In the genomic region with DNA sequence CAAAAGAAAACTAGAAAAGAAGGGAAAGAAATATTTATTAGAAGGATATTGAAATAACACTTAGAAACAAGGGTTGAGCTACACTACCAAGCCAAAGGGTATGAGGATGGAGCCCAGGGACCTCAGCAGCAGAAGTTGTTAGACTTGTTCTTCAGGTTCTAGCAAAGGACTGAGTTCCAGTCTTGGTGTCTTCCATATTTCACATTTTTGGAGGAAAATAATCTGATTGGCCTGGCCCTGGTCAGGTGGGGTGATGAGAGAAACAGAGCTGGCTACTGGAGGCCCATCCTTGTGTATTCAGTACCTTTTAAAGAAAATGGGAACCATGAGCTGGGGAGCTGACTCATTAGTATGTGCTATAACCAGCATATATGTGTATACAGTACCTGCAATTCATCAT, we compare ENCODE assay signal across 20 cellular contexts. TPM values are rescaled to one million over a fixed set of nuclear protein-coding genes. Genes with fewer than 3 reads are reported as not detected.
DNase-seq lines count a peak whose midpoint lies in the region; ATAC-seq, FAIRE-seq and TF ChIP-seq lines count a peak whose summit lies in the region.
"Had no signal": no experiment of that assay in that cellular context is flagged by ENCODE, and none has a peak within 500 bp of the region (broad histone marks: within the 10 kb centered on the region; RNA-seq: fewer than 3 reads in every experiment).

No MANE protein-coding gene starts in this region.

- peak overlapping the region in 2 of 4 donors; percentile 11 to 41 for H3K4me3 Mint-ChIP-seq in IgD-negative memory B cell
- H3K4me3 Mint-ChIP-seq in natural killer cell treated with Interleukin-12 subunit alpha and Interleukin-12 subunit beta and Interleukin-15 and Interleukin-18, amount 100 ng/mL, for 72 hours, result no peak overlapping the region
- H3K4me3 Mint-ChIP-seq: activated CD8-positive, alpha-beta memory T cell treated with anti-CD3 and anti-CD28 coated beads, Interleukin-2, amount 10 ng/mL, durations not matched to agents 7 days and 5 days; natural killer cell; T-helper 1 cell treated with Interleukin-12 subunit alpha and Interleukin-12 subunit beta and Interleukin-4 antibody, amounts not matched to agents 30 μg/mL and 1 μg/mL, for 36 hours had no signal

- TF ChIP-seq RAD21 in H1 (IDR thresholded peaks at IDR 0.05 in 1 of 2, conservative IDR thresholded peaks at IDR 0.05 in 1 of 2; ENCODE audit: low read depth in 2 of 2, low read length in 2 of 2), result no peak

- H3K27me3 ChIP-seq in H1 (replicated peaks in 1 of 4; ENCODE audit: control insufficient read depth in 3 of 4, extremely low read depth in 1 of 4, insufficient read depth in 3 of 4, low read length in 3 of 4) (no peaks in the 10 kb centered on the region), trophoblast cell (ENCODE audit: insufficient read depth, low read length) (no peaks in the 10 kb centered on the region)
- H3K27me3 ChIP-seq: hepatocyte had no signal

- no peak overlapping the region for H2AFZ ChIP-seq in H1 (ENCODE audit: low read length)
- no peak overlapping the region for H2AFZ ChIP-seq in trophoblast cell (ENCODE audit: insufficient read depth, low read length, poor library complexity)
- H2AFZ ChIP-seq: hepatocyte had no signal

- FAIRE-seq in GM12891 (lab: Jason Lieb, UNC) (peak; percentile 16), H1 (lab: Jason Lieb, UNC) (peak; percentile 28)
- FAIRE-seq: HTR-8/SVneo had no signal

- no peak overlapping the region for H2BK12ac ChIP-seq in H1 (ENCODE audit: low read depth, low read length)
- no peak overlapping the region for H2BK12ac ChIP-seq in trophoblast cell (ENCODE audit: low read length)

- peaks cover 37 to 55% (median 48%) of the 10 kb centered on the region in 3 donors for H3K4me1 Mint-ChIP-seq in IgD-negative memory B cell
- H3K4me1 Mint-ChIP-seq in natural killer cell treated with Interleukin-12 subunit alpha and Interleukin-12 subunit beta and Interleukin-15 and Interleukin-18, amount 100 ng/mL, for 72 hours (ENCODE audit: low read depth in 2 of 2), result peaks cover 42 to 51% of the 10 kb centered on the region in 2 donors

- H2BK120ac ChIP-seq in H1 (replicated peaks; ENCODE audit: low read depth, low read length) (no peak overlapping the region), trophoblast cell (ENCODE audit: insufficient read depth, low read length, poor library complexity) (no peak overlapping the region)

- H3K56ac ChIP-seq in H1 (replicated peaks; ENCODE audit: insufficient read length, low read depth, low read length), result no peak overlapping the region

- H3K79me2 ChIP-seq in H1 (ENCODE audit: control insufficient read depth in 1 of 2, insufficient read depth in 2 of 2, low read length in 2 of 2), result peaks cover 44 to 100% of the 10 kb centered on the region in 2 experiments
- H3K79me2 ChIP-seq in trophoblast cell (ENCODE audit: control insufficient read depth, insufficient read depth, low read length, poor library complexity), result peaks cover 27% of the 10 kb centered on the region
- H3K79me2 ChIP-seq: hepatocyte had no signal

- no peak for ATAC-seq in HG03135 (IDR thresholded peaks at IDR 0.05; ENCODE audit: unreplicated experiment)
- no peak for ATAC-seq in natural killer cell treated with Interleukin-12 subunit alpha and Interleukin-12 subunit beta and Interleukin-15 and Interleukin-18, amount 100 ng/mL, for 72 hours
- ATAC-seq: activated CD8-positive, alpha-beta memory T cell treated with anti-CD3 and anti-CD28 coated beads, Interleukin-2, amount 10 ng/mL, durations not matched to agents 7 days and 5 days; natural killer cell; psoas muscle; Right ventricle myocardium inferior; stimulated activated naive CD8-positive, alpha-beta T cell treated with anti-CD3 and anti-CD28 coated beads, Interleukin-15, Interleukin-2, amounts not matched to agents 100 U/mL and 50 U/mL, for 24 hours had no signal

- no peaks in the 10 kb centered on the region for H3K27me3 Mint-ChIP-seq in IgD-negative memory B cell
- no peaks in the 10 kb centered on the region for H3K27me3 Mint-ChIP-seq in natural killer cell treated with Interleukin-12 subunit alpha and Interleukin-12 subunit beta and Interleukin-15 and Interleukin-18, amount 100 ng/mL, for 72 hours
- H3K27me3 Mint-ChIP-seq: activated CD8-positive, alpha-beta memory T cell treated with anti-CD3 and anti-CD28 coated beads, Interleukin-2, amount 10 ng/mL, durations not matched to agents 7 days and 5 days had no signal

- H3K9me3 Mint-ChIP-seq in IgD-negative memory B cell, result no peaks in the 10 kb centered on the region
- peaks cover 6% of the 10 kb centered on the region for H3K9me3 Mint-ChIP-seq in natural killer cell treated with Interleukin-12 subunit alpha and Interleukin-12 subunit beta and Interleukin-15 and Interleukin-18, amount 100 ng/mL, for 72 hours
- H3K9me3 Mint-ChIP-seq: natural killer cell; T-helper 1 cell treated with Interleukin-12 subunit alpha and Interleukin-12 subunit beta and Interleukin-4 antibody, amounts not matched to agents 30 μg/mL and 1 μg/mL, for 36 hours had no signal

- H3K9ac ChIP-seq in H1 (replicated peaks in 1 of 4; ENCODE audit: extremely low read depth in 1 of 4, low read depth in 3 of 4, low read length in 3 of 4) (no peak overlapping the region), trophoblast cell (ENCODE audit: low read length) (no peak overlapping the region)

- H3K14ac ChIP-seq in H1 (ENCODE audit: insufficient read length), result no peak overlapping the region
- H3K14ac ChIP-seq in trophoblast cell (ENCODE audit: low read length), result no peak overlapping the region

- H4K91ac ChIP-seq in H1 (replicated peaks; ENCODE audit: insufficient read length, low read length) (no peak overlapping the region), trophoblast cell (ENCODE audit: low read depth, low read length) (no peak overlapping the region)

- DNase-seq in GM12891 (ENCODE audit: insufficient read length, low spot score) (no peak), H1 (ENCODE audit: low read depth in 1 of 2, low spot score in 2 of 2) (no peak), trophoblast cell (peak; percentile 84 to 98)
- no peak for DNase-seq in activated CD4-positive, alpha-beta T cell treated with anti-CD3 and anti-CD28 coated beads, Interleukin-2, amount 50 U/mL, for 1 hour
- DNase-seq in natural killer cell treated with Interleukin-12 subunit alpha and Interleukin-12 subunit beta and Interleukin-15 and Interleukin-18, amount 100 ng/mL, for 72 hours (ENCODE audit: low spot score), result no peak
- DNase-seq: activated CD4-positive, CD25-positive, alpha-beta regulatory T cell; activated CD8-positive, alpha-beta memory T cell treated with anti-CD3 and anti-CD28 coated beads, Interleukin-2, amount 10 ng/mL, durations not matched to agents 7 days and 5 days; activated gamma-delta T cell treated with Interleukin-2 at 50 U/mL for 16 hours; GOT3; lower lobe of right lung; natural killer cell; psoas muscle; stimulated activated CD4-positive, alpha-beta T cell treated with anti-CD3 and anti-CD28 coated beads, Interleukin-12 subunit alpha, Interleukin-12 subunit beta, amount 100 ng/mL, for 4 hours; stimulated activated naive CD8-positive, alpha-beta T cell treated with anti-CD3 and anti-CD28 coated beads, Interleukin-15, Interleukin-2, amounts not matched to agents 100 U/mL and 50 U/mL, for 24 hours had no signal

- H3K4me3 ChIP-seq in H1 (ENCODE audit: extremely low read depth in 1 of 4, insufficient read depth in 2 of 4, low read depth in 3 of 4, low read length in 4 of 4) (peak overlapping the region in 1 of 4 experiments; percentile 34; a peak in 1 of 8 replicates), trophoblast cell (ENCODE audit: low read depth, low read length) (no peak overlapping the region)
- H3K4me3 ChIP-seq: hepatocyte, lower lobe of right lung, psoas muscle had no signal

- peak overlapping the region in 2 of 3 donors; percentile 71 to 82 for H3K27ac Mint-ChIP-seq in IgD-negative memory B cell
- peak overlapping the region in 1 of 2 donors; percentile 28 for H3K27ac Mint-ChIP-seq in natural killer cell treated with Interleukin-12 subunit alpha and Interleukin-12 subunit beta and Interleukin-15 and Interleukin-18, amount 100 ng/mL, for 72 hours
- H3K27ac Mint-ChIP-seq: activated CD8-positive, alpha-beta memory T cell treated with anti-CD3 and anti-CD28 coated beads, Interleukin-2, amount 10 ng/mL, durations not matched to agents 7 days and 5 days; T-helper 1 cell treated with Interleukin-12 subunit alpha and Interleukin-12 subunit beta and Interleukin-4 antibody, amounts not matched to agents 30 μg/mL and 1 μg/mL, for 36 hours had no signal

- H2AK5ac ChIP-seq in H1 (ENCODE audit: low read depth, low read length) (no peak overlapping the region), trophoblast cell (ENCODE audit: low read length) (no peak overlapping the region)

- H4K20me1 ChIP-seq in H1 (replicated peaks in 1 of 2; ENCODE audit: control insufficient read depth in 1 of 2, insufficient read depth in 2 of 2, low read length in 2 of 2), result peaks cover 14 to 16% of the 10 kb centered on the region in 2 experiments

- no peak overlapping the region for H2BK20ac ChIP-seq in H1 (ENCODE audit: low read length)

- H3K23me2 ChIP-seq in H1 (ENCODE audit: low read depth, low read length), result no peaks in the 10 kb centered on the region; the same call in 1 of the 2 replicates

- no peak overlapping the region for H2BK15ac ChIP-seq in H1 (ENCODE audit: low read length)

- CTCF ChIA-PET in H1 (lab: Charles Lee; ENCODE audit: partially characterized antibody), result interaction anchor here (0.7 to 2.3 kb wide), 6 partner anchors 8 to 86 kb away, joined by 3 to 8 read pairs (median 4); no protein-coding TSS in a partner anchor

- H3K4me1 ChIP-seq in H1 (replicated peaks in 1 of 4; ENCODE audit: control insufficient read depth in 3 of 4, insufficient read depth in 4 of 4, low read length in 3 of 4) (peaks cover 0 to 12% (median 6%) of the 10 kb centered on the region in 4 experiments; a peak in 6 of 7 replicates), trophoblast cell (ENCODE audit: control insufficient read depth in 1 of 2, insufficient read depth in 2 of 2, low read length in 2 of 2) (peaks cover 6 to 11% of the 10 kb centered on the region in 2 experiments)

- H3K9me3 ChIP-seq in H1 (ENCODE audit: insufficient read depth in 2 of 2, low read depth in 1 of 2, low read length in 1 of 2) (no peaks in the 10 kb centered on the region), trophoblast cell (ENCODE audit: insufficient read depth, low read depth, low read length) (no peaks in the 10 kb centered on the region)
- H3K9me3 ChIP-seq: lower lobe of right lung, psoas muscle had no signal

- H3K27ac ChIP-seq in H1 (ENCODE audit: low read depth, low read length) (no peak overlapping the region), trophoblast cell (ENCODE audit: low read depth, low read length) (peak overlapping the region; percentile 14)
- H3K27ac ChIP-seq: hepatocyte, lower lobe of right lung, psoas muscle had no signal

- TF ChIP-seq EP300 in H1 (IDR thresholded peaks at IDR 0.05; ENCODE audit: borderline replicate concordance in 1 of 2, low read depth in 2 of 2, low read length in 2 of 2), result no peak

- POLR2A ChIA-PET in H1 (lab: Charles Lee; ENCODE audit: partially characterized antibody), result interaction anchor here (1.8 to 2.3 kb wide), 3 partner anchors 15 to 29 kb away, joined by 8 to 10 read pairs (median 9); partner anchors contain the start of gene PPP4R2

- no peak overlapping the region for H4K5ac ChIP-seq in H1 (ENCODE audit: insufficient read length, low read depth, low read length)

- H3K4ac ChIP-seq in H1 (replicated peaks; ENCODE audit: insufficient read length, low read depth, low read length), result no peak overlapping the region
- H3K4ac ChIP-seq in trophoblast cell (ENCODE audit: low read depth, low read length), result peak overlapping the region; percentile 52

- H4K8ac ChIP-seq in H1 (ENCODE audit: extremely low read depth, insufficient read depth, low read length), result no peak overlapping the region
- no peak overlapping the region for H4K8ac ChIP-seq in trophoblast cell (ENCODE audit: low read depth, low read length)

- H3K23ac ChIP-seq in H1 (ENCODE audit: insufficient read length), result no peak overlapping the region
- H3K23ac ChIP-seq in trophoblast cell (ENCODE audit: low read length), result no peak overlapping the region

- H3K36me3 Mint-ChIP-seq in IgD-negative memory B cell, result peaks cover 2% of the 10 kb centered on the region
- H3K36me3 Mint-ChIP-seq in natural killer cell treated with Interleukin-12 subunit alpha and Interleukin-12 subunit beta and Interleukin-15 and Interleukin-18, amount 100 ng/mL, for 72 hours, result peaks cover 8% of the 10 kb centered on the region
- H3K36me3 Mint-ChIP-seq: natural killer cell had no signal

- TF ChIP-seq POLR2A in GM12891 (IDR thresholded peaks at IDR 0.05; ENCODE audit: low read depth, low read length) (no peak), H1 (IDR thresholded peaks at IDR 0.05; ENCODE audit: control extremely low read depth in 1 of 2, low read depth in 2 of 2, low read length in 2 of 2) (no peak)

- peaks cover 6% of the 10 kb centered on the region; the same call in 1 of the 2 replicates for H3K79me1 ChIP-seq in H1 (ENCODE audit: low read depth, low read length)
- H3K79me1 ChIP-seq in trophoblast cell (ENCODE audit: low read length), result peaks cover 2% of the 10 kb centered on the region

- no peak for TF ChIP-seq CTCF in H1 (IDR thresholded peaks at IDR 0.05; ENCODE audit: control extremely low read depth in 1 of 3, insufficient read depth in 1 of 3, low read depth in 1 of 3, low read length in 3 of 3)

- H4K12ac ChIP-seq in trophoblast cell (ENCODE audit: low read depth, low read length), result no peak overlapping the region

- H3K4me2 ChIP-seq in H1 (ENCODE audit: insufficient read depth in 1 of 2, low read depth in 2 of 2, low read length in 2 of 2) (peak overlapping the region; percentile 12 to 41; a peak in 1 of 4 replicates), trophoblast cell (ENCODE audit: low read length) (no peak overlapping the region)

- H3K18ac ChIP-seq in H1 (ENCODE audit: extremely low read depth, low read length) (no peak overlapping the region), trophoblast cell (ENCODE audit: low read length) (no peak overlapping the region)

- H2BK5ac ChIP-seq in H1 (ENCODE audit: low read depth, low read length) (no peak overlapping the region), trophoblast cell (ENCODE audit: low read depth, low read length, poor library complexity) (no peak overlapping the region)

- H3K36me3 ChIP-seq in H1 (ENCODE audit: control insufficient read depth in 2 of 4, insufficient read depth in 4 of 4, low read length in 3 of 4), result no peaks in the 10 kb centered on the region
- H3K36me3 ChIP-seq in trophoblast cell (ENCODE audit: control insufficient read depth in 1 of 2, insufficient read depth in 2 of 2, low read length in 2 of 2), result peaks cover 2 to 4% of the 10 kb centered on the region in 2 experiments
- H3K36me3 ChIP-seq: lower lobe of right lung had no signal

RNA-seq across cellular contexts. Expression of gene PPP4R2, which starts 28.2 kb away (rescaled TPM):
- polyA plus RNA-seq in GM12891 (2012; ENCODE audit: low read depth, missing spikeins), result 23.2 TPM
- polyA plus RNA-seq in IgD-negative memory B cell (37.6 TPM), H1 (2011; rRNA removed) (4.5 and 11.5 TPM in 2 replicates)
- total RNA-seq in H1 (2021; fragmentation: NEBNext Ultra II Directional; extraction: Animal tissue kit (Norgen Biotek cat#: 25700)), result 89.9 and 91.9 TPM in 2 replicates
- 14.8 TPM for polyA plus RNA-seq in H1 (2011; cell fraction: cytosol; rRNA removed)
- 4.4 TPM for polyA plus RNA-seq in H1 (2011; cell fraction: nucleus; rRNA removed)
- polyA plus RNA-seq in H1 (2012, experiment 1 of 2), result 37.3 to 80.4 TPM (median 43.7 TPM) in 4 replicates
- polyA plus RNA-seq in H1 (2012, experiment 2 of 2), result 2.4 TPM
- polyA plus RNA-seq in H1 (2013, experiment 1 of 2), result 29.1 TPM
- polyA plus RNA-seq in H1 (2013, experiment 2 of 2), result 26.7 TPM
- 12.9 and 13.9 TPM in 2 replicates for polyA minus RNA-seq in H1 (2011; rRNA and poly(A)+ RNA removed)
- 22.4 TPM for polyA minus RNA-seq in H1 (2011; cell fraction: cytosol; rRNA and poly(A)+ RNA removed)
- polyA minus RNA-seq in H1 (2011; cell fraction: nucleus; rRNA and poly(A)+ RNA removed), result 30.7 TPM
- 40.2 and 42.6 TPM in 2 replicates for polyA plus RNA-seq in trophoblast cell (2013)
- 100 to 1,000 TPM; 126 to 128 TPM for total RNA-seq in natural killer cell treated with Interleukin-12 subunit alpha and Interleukin-12 subunit beta and Interleukin-15 and Interleukin-18, amount 100 ng/mL, for 72 hours

RNA-seq across cellular contexts. Expression of gene EBLN2, which starts 36.6 kb away (rescaled TPM):
- 0.72 TPM for polyA plus RNA-seq in GM12891 (2012; ENCODE audit: low read depth, missing spikeins)
- polyA plus RNA-seq in IgD-negative memory B cell (0.80 TPM), H1 (2011; rRNA removed) (1.6 and 1.9 TPM in 2 replicates)
- total RNA-seq in H1 (2021; fragmentation: NEBNext Ultra II Directional; extraction: Animal tissue kit (Norgen Biotek cat#: 25700)), result 3.8 and 3.9 TPM in 2 replicates
- polyA plus RNA-seq in H1 (2011; cell fraction: cytosol; rRNA removed), result 2.9 TPM
- polyA plus RNA-seq in H1 (2011; cell fraction: nucleus; rRNA removed), result 4.4 TPM
- polyA plus RNA-seq in H1 (2012, experiment 1 of 2), result 2.7 to 5.3 TPM (median 3.4 TPM) in 4 replicates
- 0.58 TPM for polyA plus RNA-seq in H1 (2012, experiment 2 of 2)
- 2.6 TPM for polyA plus RNA-seq in H1 (2013, experiment 1 of 2)
- polyA plus RNA-seq in H1 (2013, experiment 2 of 2), result 2.3 TPM
- 14.4 and 16.5 TPM in 2 replicates for polyA minus RNA-seq in H1 (2011; rRNA and poly(A)+ RNA removed)
- polyA minus RNA-seq in H1 (2011; cell fraction: cytosol; rRNA and poly(A)+ RNA removed), result 7.3 TPM
- 27.0 TPM for polyA minus RNA-seq in H1 (2011; cell fraction: nucleus; rRNA and poly(A)+ RNA removed)
- 2.2 TPM in 2 replicates for polyA plus RNA-seq in trophoblast cell (2013)
- 10 to 100 TPM; 10.3 to 15.5 TPM for total RNA-seq in natural killer cell treated with Interleukin-12 subunit alpha and Interleukin-12 subunit beta and Interleukin-15 and Interleukin-18, amount 100 ng/mL, for 72 hours

Comparison
In these comparisons a context has a peak if more than half of its experiments do, and no peak if none do; other contexts are left out.
1. DNase-seq: peak in trophoblast cell (2 of 2); none in GM12891 (single experiment), H1 (0 of 2), activated CD4-positive, alpha-beta T cell treated with anti-CD3 and anti-CD28 coated beads, Interleukin-2, amount 50 U/mL, for 1 hour (single experiment) and natural killer cell treated with Interleukin-12 subunit alpha and Interleukin-12 subunit beta and Interleukin-15 and Interleukin-18, amount 100 ng/mL, for 72 hours (single experiment).